8 cellular contexts compared by ENCODE assay signal in genomic region chr6:148144917-148145521, GRCh38.
DNase-seq lines count a peak whose midpoint lies in the region; ATAC-seq and TF ChIP-seq lines count a peak whose summit lies in the region.

No MANE protein-coding gene starts in this region.

- H3K36me3 Mint-ChIP-seq in glutamatergic neuron (ENCODE audit: unreplicated experiment): no peaks in the 10 kb centered on the region

- H3K4me3 Mint-ChIP-seq in glutamatergic neuron (ENCODE audit: unreplicated experiment): no peak overlapping the region

- H3K4me1 Mint-ChIP-seq in glutamatergic neuron (ENCODE audit: low read depth, unreplicated experiment): peaks cover under 1% of the 10 kb centered on the region

- DNase-seq in D341Med (ENCODE audit: low spot score) (peak; percentile 72), KG1 (lab: John Stamatoyannopoulos, UW) (peak; percentile 17), RPMI8226 (peak; percentile 58), glutamatergic neuron (peak; percentile 86), pulmonary artery endothelial cell (ENCODE audit: low read depth, low spot score) (peak; percentile 46), amniotic stem cell (lab: John Stamatoyannopoulos, UW) (no peak)
- DNase-seq in activated effector memory CD4-positive, alpha-beta T cell treated with anti-CD3 and anti-CD28 coated beads, Interleukin-2, amount 50 U/mL, for 16 hours: peak; percentile 84

- peaks cover 2% of the 10 kb centered on the region for H3K27me3 Mint-ChIP-seq in glutamatergic neuron (ENCODE audit: unreplicated experiment)

- no peak overlapping the region for H3K27ac Mint-ChIP-seq in glutamatergic neuron (ENCODE audit: unreplicated experiment)

- H3K9me3 Mint-ChIP-seq in glutamatergic neuron (ENCODE audit: unreplicated experiment): peaks cover 1% of the 10 kb centered on the region

- peak; percentile 92 for TF ChIP-seq CTCF in glutamatergic neuron (IDR thresholded peaks at IDR 0.05; ENCODE audit: partially characterized antibody, unreplicated experiment)

- peak; percentile 68 for ATAC-seq in GM21528 (IDR thresholded peaks at IDR 0.05; ENCODE audit: low FRiP score, unreplicated experiment)
